ENCODE assay signal across 3 cellular contexts in genomic region chr5:175094461-175094860, GRCh38.
"Had no signal": no experiment of that assay in that cellular context is flagged by ENCODE, and none has a peak within 500 bp of the region (broad histone marks: within the 10 kb centered on the region; RNA-seq: fewer than 3 reads in every experiment).

No MANE protein-coding gene starts in this region.

- H3K4me3 ChIP-seq: GM12878 had no signal

- DNase-seq: GDM1, GF-D8 had no signal

- ATAC-seq: GM12878 had no signal
